8 cellular contexts compared by ENCODE assay signal in the genomic region with DNA sequence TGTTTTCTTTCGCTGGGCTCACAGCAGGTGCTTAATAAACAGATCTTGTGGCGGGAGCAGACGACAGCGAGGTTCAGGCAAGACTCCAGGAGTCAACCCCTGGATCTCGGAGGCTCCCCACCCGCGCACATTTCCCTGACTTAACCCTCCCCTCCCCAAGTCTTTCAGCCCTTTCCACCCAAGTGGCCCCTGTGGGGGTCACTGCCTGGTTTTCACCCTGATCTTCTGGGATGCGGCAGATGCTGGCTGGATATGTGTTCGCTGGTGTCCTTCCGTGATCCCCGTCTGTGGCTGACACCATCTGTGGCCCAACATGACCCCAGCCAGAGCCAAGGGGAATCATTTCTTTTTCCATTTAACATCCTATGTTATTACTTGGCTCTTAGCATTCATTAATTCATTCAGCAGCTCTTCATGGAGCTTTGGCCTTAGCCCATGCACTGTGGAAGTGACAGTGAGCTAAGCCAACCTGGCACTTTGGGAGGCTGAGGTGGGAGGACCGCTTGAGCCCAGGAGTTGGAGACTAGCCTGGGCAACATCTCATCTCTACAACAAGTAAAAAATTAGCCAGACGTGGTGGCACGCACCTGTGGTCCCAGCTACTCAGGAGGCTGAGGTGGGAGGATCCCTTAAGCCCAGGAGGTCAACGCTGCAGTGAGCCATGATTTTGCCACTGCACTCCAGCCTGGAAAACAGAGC. TPM values are rescaled to one million over a fixed set of nuclear protein-coding genes. Genes with fewer than 3 reads are reported as not detected.
DNase-seq lines count a peak whose midpoint lies in the region; ATAC-seq and TF ChIP-seq lines count a peak whose summit lies in the region.
"Not testable (repeated sequence)": the region's sequence is repeated elsewhere in the genome, so short reads cannot be mapped to it uniquely, and the experiment has no call there.

No MANE protein-coding gene starts in this region.

- not testable (repeated sequence) for H3K23ac ChIP-seq in H9 (ENCODE audit: insufficient read length, low read depth, low read length)

- H4K20me1 ChIP-seq in H9 (ENCODE audit: control insufficient read depth, insufficient read depth, insufficient read length); OCI-LY7 (ENCODE audit: insufficient read depth, low read length): not testable (repeated sequence)

- not testable (repeated sequence) for H4K91ac ChIP-seq in H9 (ENCODE audit: insufficient read length, low read depth, low read length)

- CTCF ChIA-PET in OCI-LY7 (lab: Charles Lee; ENCODE audit: unreplicated experiment) = not testable (repeated sequence)

- not testable (repeated sequence) for H3K14ac ChIP-seq in H9 (ENCODE audit: insufficient read depth, low read length)

- not testable (repeated sequence) for H3K36me3 Mint-ChIP-seq in H9 (ENCODE audit: insufficient read depth in 1 of 3, low read depth in 3 of 3); activated T-cell treated with anti-CD3 and anti-CD28 coated beads, Interleukin-2, amount 50 U/mL, for 72 hours (ENCODE audit: insufficient read depth in 2 of 2); nephron (ENCODE audit: low read depth)

- H3K27ac ChIP-seq in H9 (ENCODE audit: insufficient read length, low read depth, low read length); OCI-LY7 (ENCODE audit: low read depth, low read length, poor library complexity, severe bottlenecking): not testable (repeated sequence)
- H3K27ac ChIP-seq in right atrium auricular region = peak overlapping the region; percentile 83 to 87
- H3K27ac ChIP-seq in stomach = peak overlapping the region in 4 of 5 donors; percentile 83 to 94 (median 87)

- H3K9me3 ChIP-seq in H9 (ENCODE audit: control insufficient read depth, low read depth, low read length); OCI-LY7 (ENCODE audit: low read length); right atrium auricular region; stomach: not testable (repeated sequence)

- H3K27ac Mint-ChIP-seq in H9 (peak overlapping the region in 2 of 3 experiments; percentile 4 to 85; a peak in 3 of 7 replicates), nephron (peak overlapping the region; percentile 72 to 89 (median 77))
- H3K27ac Mint-ChIP-seq in activated T-cell treated with anti-CD3 and anti-CD28 coated beads, Interleukin-2, amount 50 U/mL, for 72 hours = peak overlapping the region; percentile 52

- BruUV-seq in OCI-LY7 (replicated peaks; lab: Mats Ljungman, UMichigan) = not testable (repeated sequence)

- H3K4me1 Mint-ChIP-seq in H9 = peaks cover 17 to 24% of the 10 kb centered on the region in 2 experiments
- H3K4me1 Mint-ChIP-seq in activated T-cell treated with anti-CD3 and anti-CD28 coated beads, Interleukin-2, amount 50 U/mL, for 72 hours (ENCODE audit: low read depth) = peaks cover 20% of the 10 kb centered on the region
- H3K4me1 Mint-ChIP-seq in nephron = not testable (repeated sequence)

- H3K79me1 ChIP-seq in H9 (ENCODE audit: insufficient read depth, low read depth, low read length, poor library complexity, severe bottlenecking) = not testable (repeated sequence)

- not testable (repeated sequence) for TF ChIP-seq POLR2A in stomach (IDR thresholded peaks at IDR 0.05)

- not testable (repeated sequence) for H3K4me1 ChIP-seq in H9 (ENCODE audit: insufficient read depth, low read length)
- H3K4me1 ChIP-seq in OCI-LY7 (ENCODE audit: insufficient read depth, low read length, poor library complexity, severe bottlenecking) = peaks cover 11% of the 10 kb centered on the region
- H3K4me1 ChIP-seq in right atrium auricular region = peaks cover 0 to 20% of the 10 kb centered on the region in 2 donors
- peaks cover 18 to 35% (median 27%) of the 10 kb centered on the region in 4 donors for H3K4me1 ChIP-seq in stomach

- ATAC-seq in activated T-cell treated with anti-CD3 and anti-CD28 coated beads, Interleukin-2, amount 50 U/mL, for 72 hours (replicated peaks in 1 of 2) = not testable (repeated sequence)

- not testable (repeated sequence) for TF ChIP-seq EP300 in stomach (IDR thresholded peaks at IDR 0.05)

- not testable (repeated sequence) for H2BK120ac ChIP-seq in H9 (ENCODE audit: low read depth, low read length, poor library complexity, severe bottlenecking)

- H3K23me2 ChIP-seq in H9 (ENCODE audit: insufficient read length, low read depth, low read length, poor library complexity, severe bottlenecking) = not testable (repeated sequence)

- POLR2A ChIA-PET in OCI-LY7 (lab: Charles Lee) = interaction anchor here (0.6 to 1.1 kb wide), 3 partner anchors 8 to 19 kb away, joined by 3 to 4 read pairs (median 3); no protein-coding TSS in a partner anchor

- no CpG with 5 or more reads among the region's 15 CpGs for WGBS in H9 (ENCODE audit: extremely low coverage, insufficient read length, low lambda C conversion rate)
- WGBS in stomach, 5 donors = 47 to 52% (median 49%) methylated on average over 15 of the region's 15 CpGs

- H3K36me3 ChIP-seq in OCI-LY7 (ENCODE audit: insufficient read depth, low read length); right atrium auricular region; stomach: not testable (repeated sequence)

- not testable (repeated sequence) for H3T11ph ChIP-seq in H9 (ENCODE audit: low read length)

- not testable (repeated sequence) for H2AFZ ChIP-seq in H9 (ENCODE audit: low read length); OCI-LY7 (ENCODE audit: low read length)

- H3K9me3 Mint-ChIP-seq in H9; activated T-cell treated with anti-CD3 and anti-CD28 coated beads, Interleukin-2, amount 50 U/mL, for 72 hours; nephron: not testable (repeated sequence)

- not testable (repeated sequence) for TF ChIP-seq CTCF in H9 (conservative IDR thresholded peaks at IDR 0.05); OCI-LY7 (conservative IDR thresholded peaks at IDR 0.05; ENCODE audit: low read length); right atrium auricular region (IDR thresholded peaks at IDR 0.05); nephron (IDR thresholded peaks at IDR 0.05; ENCODE audit: unreplicated experiment in 3 of 3); stomach (IDR thresholded peaks at IDR 0.05)

- peak overlapping the region; percentile 72 to 82 for H3K4me3 Mint-ChIP-seq in H9
- H3K4me3 Mint-ChIP-seq in activated T-cell treated with anti-CD3 and anti-CD28 coated beads, Interleukin-2, amount 50 U/mL, for 72 hours = peak overlapping the region; percentile 95 to 96
- peak overlapping the region; percentile 83 to 90 (median 84) for H3K4me3 Mint-ChIP-seq in nephron

- not testable (repeated sequence) for H2BK20ac ChIP-seq in H9 (ENCODE audit: low read depth, low read length, poor library complexity, severe bottlenecking)

- not testable (repeated sequence) for H3K79me2 ChIP-seq in H9 (ENCODE audit: insufficient read depth, low read length); OCI-LY7 (ENCODE audit: insufficient read depth, low read depth, low read length)

- not testable (repeated sequence) for H2AK5ac ChIP-seq in H9 (ENCODE audit: insufficient read length, low read length)

- peak overlapping the region; percentile 74 for H3K4me3 ChIP-seq in OCI-LY7 (ENCODE audit: low read depth, low read length, poor library complexity, severe bottlenecking)
- peak overlapping the region; percentile 95 to 98 for H3K4me3 ChIP-seq in right atrium auricular region
- H3K4me3 ChIP-seq in stomach = peak overlapping the region; percentile 67 to 100 (median 88)

- not testable (repeated sequence) for H2BK15ac ChIP-seq in H9 (ENCODE audit: low read depth, low read length)

- H3K27me3 ChIP-seq in H9 (ENCODE audit: insufficient read depth, low read length); right atrium auricular region; stomach: not testable (repeated sequence)

- DNase-seq in AG20443 (ENCODE audit: low spot score) (peak; percentile 35), H9 (peak; percentile 22), cerebellar cortex (ENCODE audit: low spot score) (peak; percentile 53)
- DNase-seq in OCI-LY7 (ENCODE audit: low spot score); activated T-cell treated with anti-CD3 and anti-CD28 coated beads, Interleukin-2, amount 50 U/mL, for 72 hours; right atrium auricular region (ENCODE audit: low spot score); stomach: not testable (repeated sequence)

- H3K9me2 ChIP-seq in OCI-LY7 (ENCODE audit: insufficient read depth, low read length) = not testable (repeated sequence)

- H2BK5ac ChIP-seq in H9 (ENCODE audit: insufficient read length, low read length) = not testable (repeated sequence)

- H4K8ac ChIP-seq in H9 (replicated peaks; ENCODE audit: insufficient read length, low read depth, low read length) = not testable (repeated sequence)

- not testable (repeated sequence) for H3K9ac ChIP-seq in H9 (ENCODE audit: extremely low read depth, insufficient read length, low read length)

- intact Hi-C loops in OCI-LY7 (cut with micrococcal nuclease; ENCODE audit: unreplicated experiment) = loop anchor here (5.0 kb wide), 1 partner anchor 132 kb away; no protein-coding TSS in a partner anchor
- intact Hi-C loops in stomach (cut with DNase I; ENCODE audit: low total_unique reads) = not testable (repeated sequence)

- H3K4me2 ChIP-seq in H9 (ENCODE audit: insufficient read depth, insufficient read length, low read length) (peak overlapping the region; percentile 30), OCI-LY7 (ENCODE audit: low read length) (peak overlapping the region; percentile 87; the same call in 1 of the 2 replicates)

- not testable (repeated sequence) for H3K18ac ChIP-seq in H9 (ENCODE audit: insufficient read length, low read depth, low read length)

- H3K27me3 Mint-ChIP-seq in H9 (ENCODE audit: low read depth); activated T-cell treated with anti-CD3 and anti-CD28 coated beads, Interleukin-2, amount 50 U/mL, for 72 hours (ENCODE audit: low read depth); nephron (ENCODE audit: low read depth): not testable (repeated sequence)

- not testable (repeated sequence) for H3K4ac ChIP-seq in H9 (ENCODE audit: low read depth, low read length)

- not testable (repeated sequence) for H4K5ac ChIP-seq in H9 (ENCODE audit: insufficient read length, low read depth, low read length)

- H2BK12ac ChIP-seq in H9 (ENCODE audit: insufficient read length, low read depth, low read length) = not testable (repeated sequence)

- H3K56ac ChIP-seq in H9 (ENCODE audit: insufficient read length, low read depth, low read length) = not testable (repeated sequence)

RNA-seq across cellular contexts. Expression of a gene that starts 6.7 kb away (rescaled TPM):
- total RNA-seq in H9 (2021) (40.2 and 40.7 TPM in 2 replicates), OCI-LY7 (2022) (54.0 and 54.1 TPM in 2 replicates), right atrium auricular region (10 to 100 TPM; 10.0 to 11.7 TPM), stomach (100 to 1,000 TPM in 1 of 5 donors, 10 to 100 TPM in 4; 14.0 to 942 (median 49.1) TPM)
- total RNA-seq in OCI-LY7 (2014; rRNA removed; shearing (Covaris generic)) = 36.3 and 57.9 TPM in 2 replicates
- total RNA-seq in activated T-cell treated with anti-CD3 and anti-CD28 coated beads, Interleukin-2, amount 50 U/mL, for 72 hours = 10 to 100 TPM; 16.8 to 24.7 TPM
- 10 to 100 TPM; 17.0 to 27.1 (median 26.2) TPM for polyA plus RNA-seq in stomach

RNA-seq across cellular contexts. Expression of a gene that starts 19.3 kb away (rescaled TPM):
- 1,874 and 2,051 TPM in 2 replicates for total RNA-seq in H9 (2021)
- total RNA-seq in OCI-LY7 (2014; rRNA removed; shearing (Covaris generic)) = under 0.01 TPM in 2 replicates
- total RNA-seq in OCI-LY7 (2022) = 1,721 and 1,968 TPM in 2 replicates
- 1,000 to 10,000 TPM; 1,100 to 1,278 TPM for total RNA-seq in activated T-cell treated with anti-CD3 and anti-CD28 coated beads, Interleukin-2, amount 50 U/mL, for 72 hours
- not detected for total RNA-seq in right atrium auricular region
- total RNA-seq in stomach = 1,000 to 10,000 TPM in 1 of 5 donors, under 1 TPM in 4; under 0.01 to 9,966 (median under 0.01) TPM
- polyA plus RNA-seq in stomach = not detected
